Comparison of ENCODE assay signal across 21 cellular contexts in the genomic region with DNA sequence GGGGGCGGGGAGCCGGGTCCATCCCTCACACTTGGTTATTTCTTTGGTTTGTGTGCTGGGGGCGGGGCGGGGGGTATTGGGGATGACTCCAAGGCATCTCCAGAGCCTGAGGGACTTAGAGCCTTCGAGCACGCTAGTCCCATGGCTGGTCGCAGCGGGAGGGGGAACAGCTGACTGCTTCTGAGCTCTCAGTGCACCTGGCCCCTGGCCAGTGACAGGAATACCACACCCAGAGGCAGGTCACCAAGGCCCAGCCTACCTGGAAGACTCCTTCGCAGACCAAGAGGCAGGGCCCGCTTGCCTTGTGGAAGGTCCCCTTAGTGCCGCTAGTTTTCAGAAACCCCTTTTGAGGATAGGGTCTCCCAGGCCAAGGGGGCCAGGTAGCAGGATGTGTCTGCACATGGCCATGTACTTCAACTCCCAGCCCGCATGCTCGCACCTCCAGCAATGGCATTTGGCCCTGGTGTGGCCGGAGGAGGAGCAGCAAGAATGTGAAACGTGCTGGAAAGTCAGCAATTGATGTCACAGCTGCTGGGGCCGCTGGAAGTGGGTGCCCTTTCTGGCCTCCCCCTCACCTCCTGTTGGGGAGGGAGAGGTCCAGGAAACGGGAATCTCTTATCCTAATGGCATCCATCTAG. TPM values are rescaled to one million over a fixed set of nuclear protein-coding genes. Genes with fewer than 3 reads are reported as not detected.
A peak's percentile ranks its signal among the peaks of the same experiment; 100 is the strongest.
DNase-seq lines count a peak whose midpoint lies in the region; ATAC-seq, FAIRE-seq and TF ChIP-seq lines count a peak whose summit lies in the region.
"Had no signal": no experiment of that assay in that cellular context is flagged by ENCODE, and none has a peak within 500 bp of the region (broad histone marks: within the 10 kb centered on the region; RNA-seq: fewer than 3 reads in every experiment).

No MANE protein-coding gene starts in this region.

- FAIRE-seq in small intestine (lab: Jason Lieb, UNC) = no peak

- no peak for TF ChIP-seq POLR2A in Peyer's patch (IDR thresholded peaks at IDR 0.05)

- ATAC-seq in GM18870 (IDR thresholded peaks at IDR 0.05; ENCODE audit: unreplicated experiment) = no peak
- ATAC-seq: activated CD4-positive, CD25-positive, alpha-beta regulatory T cell treated with anti-CD3 and anti-CD28 coated beads, Interleukin-2, amount 50 U/mL, for 24 hours; effector memory CD8-positive, alpha-beta T cell; natural killer cell treated with Interleukin-12 subunit alpha and Interleukin-12 subunit beta and Interleukin-15 and Interleukin-18, amount 100 ng/mL, for 72 hours had no signal

- no peak overlapping the region for H3K27ac ChIP-seq in HUES48 (ENCODE audit: low read depth, low read length)
- H3K27ac ChIP-seq in Peyer's patch = no peak overlapping the region
- no peak overlapping the region for H3K27ac ChIP-seq in small intestine (ENCODE audit: low read depth in 1 of 2, low read length in 1 of 2)
- H3K27ac ChIP-seq: BLaER1 had no signal

- H3K36me3 ChIP-seq in HUES48 (ENCODE audit: control insufficient read depth, insufficient read depth, low read length) (peaks cover 26% of the 10 kb centered on the region), Peyer's patch (peaks cover 0 to 63% (median 0%) of the 10 kb centered on the region in 3 donors), small intestine (ENCODE audit: control insufficient read depth in 2 of 2, insufficient read depth in 2 of 2, low read length in 2 of 2) (peaks cover 0 to 5% of the 10 kb centered on the region in 2 donors)

- H3K9ac ChIP-seq in HUES48 (ENCODE audit: low read depth, low read length) = no peak overlapping the region
- H3K9ac ChIP-seq: BLaER1 had no signal

- H3K4me1 ChIP-seq in HUES48 (ENCODE audit: control insufficient read depth, insufficient read depth, low read length) (peaks cover 10% of the 10 kb centered on the region; the same call in 1 of the 2 replicates), Peyer's patch (peaks cover 0 to 28% (median 0%) of the 10 kb centered on the region in 4 donors), small intestine (ENCODE audit: control insufficient read depth in 2 of 2, insufficient read depth in 1 of 2, low read depth in 1 of 2, low read length in 1 of 2) (no peaks in the 10 kb centered on the region)

- H3K4me3 ChIP-seq in HUES48 (ENCODE audit: low read depth, low read length) (peak overlapping the region; percentile 45), Peyer's patch (peak overlapping the region in 1 of 4 donors; percentile 50), small intestine (ENCODE audit: low read depth in 1 of 2, low read length in 2 of 2) (no peak overlapping the region)
- H3K4me3 ChIP-seq: BLaER1 had no signal

- 43 to 71% (median 48%) methylated on average over 15 to 17 of the region's 17 CpGs for WGBS in small intestine, 3 donors

- no peaks in the 10 kb centered on the region for H3K9me3 ChIP-seq in HUES48 (ENCODE audit: control insufficient read depth, insufficient read depth, low read length)
- H3K9me3 ChIP-seq in Peyer's patch = no peaks in the 10 kb centered on the region
- H3K9me3 ChIP-seq in small intestine (ENCODE audit: control insufficient read depth, low read depth) = no peaks in the 10 kb centered on the region
- H3K9me3 ChIP-seq: BLaER1, upper lobe of left lung had no signal

- DNase-seq in Peyer's patch = peak in 2 of 3 donors; percentile 69 to 76
- peak; percentile 77 for DNase-seq in iPS-NIHi11 (ENCODE audit: low spot score)
- DNase-seq in small intestine = peak; percentile 73
- DNase-seq in hepatic stellate cell (ENCODE audit: low spot score) = no peak
- DNase-seq in NCI-H2196 treated with DMSO at 0.1 percent for 48 hours (lab: John Stamatoyannopoulos, UW; ENCODE audit: unreplicated experiment) = no peak
- no peak for DNase-seq in activated CD4-positive, alpha-beta T cell treated with anti-CD3 and anti-CD28 coated beads, Interleukin-2, amount 50 U/mL, for 48 hours
- DNase-seq: activated effector memory CD4-positive, alpha-beta T cell treated with anti-CD3 and anti-CD28 coated beads, Interleukin-2, amount 50 U/mL, for 16 hours; DMS 273 treated with DMSO at 0.1 percent for 48 hours; effector memory CD8-positive, alpha-beta T cell; GOT3; NCI-H510A; stimulated activated CD4-positive, alpha-beta T cell treated with anti-CD3 and anti-CD28 coated beads, Interleukin-15, amount 100 ng/mL, for 24 hours; stimulated activated naive CD4-positive, alpha-beta T cell treated with Interleukin-2 at 50 U/mL for 16 hours; T-helper 2 cell had no signal

- H3K27me3 ChIP-seq in HUES48 (ENCODE audit: control insufficient read depth, insufficient read depth, low read length) = peaks cover 18% of the 10 kb centered on the region
- no peaks in the 10 kb centered on the region for H3K27me3 ChIP-seq in Peyer's patch
- H3K27me3 ChIP-seq in small intestine (ENCODE audit: control insufficient read depth in 2 of 2, insufficient read depth in 2 of 2, low read length in 2 of 2) = no peaks in the 10 kb centered on the region
- H3K27me3 ChIP-seq: BLaER1, upper lobe of left lung had no signal

- TF ChIP-seq CTCF in Peyer's patch (IDR thresholded peaks at IDR 0.05) = no peak

RNA-seq across cellular contexts. Expression of a gene that starts 40.3 kb away (rescaled TPM):
- total RNA-seq in Peyer's patch = 100 to 1,000 TPM in 2 of 4 donors, 10 to 100 TPM in 2; 91.6 to 123 (median 101) TPM
- polyA plus RNA-seq in small intestine = 10 to 100 TPM; 46.5 to 57.9 (median 54.9) TPM

RNA-seq across cellular contexts. Expression of a gene that starts 40.9 kb away (rescaled TPM):
- not detected for total RNA-seq in Peyer's patch
- not detected for polyA plus RNA-seq in small intestine
- total RNA-seq: liver; natural killer cell treated with Interleukin-12 subunit alpha and Interleukin-12 subunit beta and Interleukin-15 and Interleukin-18, amount 100 ng/mL, for 72 hours; upper lobe of left lung had no signal
- polyA plus RNA-seq: liver had no signal

RNA-seq across cellular contexts. Expression of a gene that starts 43.3 kb away (rescaled TPM):
- total RNA-seq in Peyer's patch = 100 to 1,000 TPM in 2 of 4 donors, 10 to 100 TPM in 2; 38.0 to 113 (median 100) TPM
- 100 to 1,000 TPM in 1 of 3 donors, 10 to 100 TPM in 2; 66.4 to 144 (median 77.4) TPM for polyA plus RNA-seq in small intestine

RNA-seq across cellular contexts. Expression of a gene that starts 46.0 kb away (rescaled TPM):
- total RNA-seq in Peyer's patch = 100 to 1,000 TPM in 3 of 4 donors, 10 to 100 TPM in 1; 99.0 to 239 (median 158) TPM
- 100 to 1,000 TPM; 114 to 248 (median 139) TPM for polyA plus RNA-seq in small intestine

Comparison
In these comparisons a context has a peak if more than half of its experiments do, and no peak if none do; other contexts are left out.
1. DNase-seq: peak in Peyer's patch (2 of 3), iPS-NIHi11 (single experiment) and small intestine (single experiment); none in hepatic stellate cell (single experiment), NCI-H2196 treated with DMSO at 0.1 percent for 48 hours (single experiment) and activated CD4-positive, alpha-beta T cell treated with anti-CD3 and anti-CD28 coated beads, Interleukin-2, amount 50 U/mL, for 48 hours (0 of 2).